8 cellular contexts compared by ENCODE assay signal in the genomic region with DNA sequence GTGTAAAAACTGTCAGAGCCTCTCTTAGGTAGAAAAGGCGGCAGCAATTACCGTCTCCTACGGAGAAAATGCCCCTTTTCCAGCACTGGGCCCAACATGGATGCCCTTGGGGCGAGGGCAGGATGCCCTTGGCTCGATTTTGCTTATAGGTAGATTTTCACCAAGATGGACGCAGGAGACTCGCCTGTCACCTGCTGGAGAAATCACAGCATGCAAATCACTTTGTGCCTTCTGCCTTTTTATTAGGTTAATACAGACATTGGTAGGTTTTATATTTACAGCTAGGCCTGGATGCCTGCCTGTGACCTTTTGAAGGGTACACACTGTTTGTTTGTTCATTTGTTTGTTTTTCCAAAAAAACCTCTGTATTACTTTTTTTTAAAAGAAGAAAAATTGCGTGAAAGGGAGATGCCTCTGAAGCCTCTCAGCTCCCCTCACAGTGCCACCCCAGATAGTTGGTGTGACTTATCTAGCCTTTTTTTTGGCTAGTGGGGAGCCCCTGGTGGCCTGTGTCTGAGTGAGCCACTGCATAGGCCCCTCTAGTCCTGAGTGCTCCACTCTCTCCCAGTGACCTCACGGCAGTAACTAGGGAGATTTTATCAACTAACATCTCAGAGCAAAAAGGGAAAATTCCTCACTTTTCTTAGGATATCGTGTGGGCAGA. TPM values are rescaled to one million over a fixed set of nuclear protein-coding genes. Genes with fewer than 3 reads are reported as not detected.
DNase-seq lines count a peak whose midpoint lies in the region; ATAC-seq, FAIRE-seq and TF ChIP-seq lines count a peak whose summit lies in the region.

No MANE protein-coding gene starts in this region.

- H2BK120ac ChIP-seq in mesendoderm (ENCODE audit: low read depth, low read length), result no peak overlapping the region

- H2BK15ac ChIP-seq in mesendoderm (replicated peaks; ENCODE audit: low read depth), result no peak overlapping the region

- no peak for TF ChIP-seq POLR2A in heart left ventricle (IDR thresholded peaks at IDR 0.05)

- TF ChIP-seq CTCF in heart left ventricle (IDR thresholded peaks at IDR 0.05) (peak in 7 of 12 donors; percentile 4 to 32 (median 20)), bronchial epithelial cell (IDR thresholded peaks at IDR 0.05; ENCODE audit: insufficient read depth, low read length, severe bottlenecking) (peak; percentile 53)

- H3K4me1 ChIP-seq in heart left ventricle (peaks cover 0 to 77% (median 32%) of the 10 kb centered on the region in 12 donors), mesendoderm (ENCODE audit: control insufficient read depth, low read depth, low read length) (peaks cover 16% of the 10 kb centered on the region)

- DNase-seq in heart left ventricle, result peak in 1 of 5 donors; percentile 32
- no peak for DNase-seq in cardiac septum (ENCODE audit: low spot score)
- DNase-seq in NCI-H226, result peak; percentile 39
- DNase-seq in bronchial epithelial cell (ENCODE audit: low read depth), result no peak
- peak; percentile 75 for DNase-seq in mesendoderm
- no peak for DNase-seq in activated CD8-positive, alpha-beta memory T cell treated with anti-CD3 and anti-CD28 coated beads for 24 hours

- peaks cover 18% of the 10 kb centered on the region for H3K79me1 ChIP-seq in mesendoderm (ENCODE audit: low read length)

- intact Hi-C loops in heart left ventricle (cut with DNase I) (loop anchor here in 7 of 10 donors (2.0 to 10.0 kb wide), 18 partner anchors 67 to 504 kb away; no protein-coding TSS in a partner anchor), cardiac septum (cut with DNase I) (loop anchor here (5.0 kb wide), 3 partner anchors 272 to 502 kb away; no protein-coding TSS in a partner anchor)

- H2AK5ac ChIP-seq in mesendoderm (ENCODE audit: low read length), result no peak overlapping the region

- H3K56ac ChIP-seq in mesendoderm (ENCODE audit: low read length), result peak overlapping the region; percentile 50

- no peak overlapping the region for H3K4me2 ChIP-seq in mesendoderm (ENCODE audit: low read length)

- peaks cover 46% of the 10 kb centered on the region for H3K79me2 ChIP-seq in mesendoderm (ENCODE audit: control insufficient read depth, insufficient read depth, low read length)

- peak overlapping the region; percentile 72 to 95 (median 88) for H3K4me3 ChIP-seq in heart left ventricle
- H3K4me3 ChIP-seq in bronchial epithelial cell (ENCODE audit: low read depth, low read length), result peak overlapping the region; percentile 73
- no peak overlapping the region for H3K4me3 ChIP-seq in mesendoderm (ENCODE audit: low read length)

- no peak overlapping the region for H4K8ac ChIP-seq in mesendoderm (ENCODE audit: low read depth, low read length)

- no peak overlapping the region for H4K5ac ChIP-seq in mesendoderm (ENCODE audit: low read length)

- peak overlapping the region; percentile 30 for H3K9ac ChIP-seq in mesendoderm (ENCODE audit: low read length)

- H2BK5ac ChIP-seq in mesendoderm (ENCODE audit: low read length), result no peak overlapping the region

- ATAC-seq in heart left ventricle (peak in 2 of 4 donors; percentile 18 to 34), HG03097 (IDR thresholded peaks at IDR 0.05; ENCODE audit: low FRiP score, unreplicated experiment) (no peak), GM19023 (IDR thresholded peaks at IDR 0.05; ENCODE audit: unreplicated experiment) (no peak)

- no peaks in the 10 kb centered on the region for H3K9me3 ChIP-seq in heart left ventricle

- H3K4ac ChIP-seq in mesendoderm (ENCODE audit: low read depth, low read length), result no peak overlapping the region

- H3K27ac ChIP-seq in heart left ventricle (peak overlapping the region; percentile 83 to 98 (median 94)), mesendoderm (ENCODE audit: low read depth, low read length) (no peak overlapping the region)

- H3K23ac ChIP-seq in mesendoderm (ENCODE audit: low read length), result no peak overlapping the region

- peaks cover 0 to 30% (median 24%) of the 10 kb centered on the region in 9 donors for H3K36me3 ChIP-seq in heart left ventricle
- peaks cover 5% of the 10 kb centered on the region for H3K36me3 ChIP-seq in bronchial epithelial cell (ENCODE audit: control insufficient read depth, insufficient read depth, low read length)
- peaks cover 5% of the 10 kb centered on the region for H3K36me3 ChIP-seq in mesendoderm (ENCODE audit: control insufficient read depth, insufficient read depth, low read length)

- no peak for FAIRE-seq in bronchial epithelial cell (lab: Jason Lieb, UNC)

- H3K18ac ChIP-seq in mesendoderm (ENCODE audit: low read length), result no peak overlapping the region

- H3K27me3 ChIP-seq in heart left ventricle (peaks cover 0 to 9% (median 0%) of the 10 kb centered on the region in 9 donors), bronchial epithelial cell (ENCODE audit: control insufficient read depth, insufficient read depth, low read length) (no peaks in the 10 kb centered on the region), mesendoderm (ENCODE audit: insufficient read depth, low read length, poor library complexity) (no peaks in the 10 kb centered on the region)

- WGBS in heart left ventricle, 4 donors, result 46 to 61% (median 59%) methylated on average over 10 of the region's 10 CpGs
- WGBS in mesendoderm (ENCODE audit: extremely low coverage, insufficient coverage, low lambda C conversion rate), result no CpG with 5 or more reads among the region's 10 CpGs

RNA-seq across cellular contexts. Expression of gene ATP1B1, which starts 2.5 kb away (rescaled TPM):
- total RNA-seq in heart left ventricle (100 to 1,000 TPM; 245 to 640 (median 339) TPM), cardiac septum (256 TPM), bronchial epithelial cell (49.0 and 79.4 TPM in 2 replicates)
- 100 to 1,000 TPM; 165 to 372 TPM for polyA plus RNA-seq in heart left ventricle
- 33.8 TPM for polyA plus RNA-seq in mesendoderm (2013, experiment 1 of 2)
- polyA plus RNA-seq in mesendoderm (2013, experiment 2 of 2), result 36.1 TPM

Comparison
In these comparisons a context has a peak if more than half of its experiments do, and no peak if none do; other contexts are left out.
1. DNase-seq: peak in NCI-H226 (single experiment) and mesendoderm (single experiment); none in cardiac septum (single experiment), bronchial epithelial cell (single experiment) and activated CD8-positive, alpha-beta memory T cell treated with anti-CD3 and anti-CD28 coated beads for 24 hours (single experiment).